In genomic region chr18:60191926-60192325, GRCh38 we compare ENCODE assay signal across 28 cellular contexts.
"Had no signal": no experiment of that assay in that cellular context is flagged by ENCODE, and none has a peak within 500 bp of the region (broad histone marks: within the 10 kb centered on the region; RNA-seq: fewer than 3 reads in every experiment).

No MANE protein-coding gene starts in this region.

- H3K27me3 ChIP-seq: breast epithelium, esophagus squamous epithelium, gastrocnemius medialis, ovary had no signal

- H3K9me3 ChIP-seq: breast epithelium, esophagus squamous epithelium, gastrocnemius medialis, ovary, thoracic aorta had no signal

- DNase-seq: activated CD4-positive, alpha-beta T cell treated with anti-CD3 and anti-CD28 coated beads, Interleukin-2, amount 10 ng/mL, durations not matched to agents 24 days and 14 days; activated CD8-positive, alpha-beta T cell treated with anti-CD3 and anti-CD28 coated beads for 36 hours; activated T-cell treated with anti-CD3 and anti-CD28 coated beads, Interleukin-2, amount 50 U/mL, for 48 hours; effector CD4-positive, alpha-beta T cell; esophagus squamous epithelium; gastrocnemius medialis; hippocampal formation; immature natural killer cell; kidney; left colon; naive B cell; nephron progenitor cell; ovary; stimulated activated CD4-positive, alpha-beta T cell treated with anti-CD3 and anti-CD28 coated beads, Interleukin-12 subunit alpha, Interleukin-12 subunit beta, amount 100 ng/mL, for 4 hours; stimulated activated CD4-positive, alpha-beta T cell treated with anti-CD3 and anti-CD28 coated beads, Interleukin-4, amount 100 ng/mL, for 1 hour; stimulated activated naive CD8-positive, alpha-beta T cell treated with anti-CD3 and anti-CD28 coated beads, Interleukin-15, Interleukin-2, amounts not matched to agents 100 U/mL and 50 U/mL, for 24 hours; trophoblast cell had no signal

- H3K27ac ChIP-seq: breast epithelium, esophagus squamous epithelium, gastrocnemius medialis, ovary, skin epidermis, thoracic aorta had no signal

- H3K4me3 ChIP-seq: breast epithelium, esophagus squamous epithelium, gastrocnemius medialis, ovary, skin epidermis, thoracic aorta had no signal

- H3K36me3 ChIP-seq: breast epithelium, esophagus squamous epithelium, gastrocnemius medialis, ovary, thoracic aorta had no signal

- H3K4me1 ChIP-seq: breast epithelium, esophagus squamous epithelium, gastrocnemius medialis had no signal

- ATAC-seq: activated CD8-positive, alpha-beta T cell treated with anti-CD3 and anti-CD28 coated beads for 36 hours; left colon; sciatic nerve; stimulated activated naive CD8-positive, alpha-beta T cell treated with anti-CD3 and anti-CD28 coated beads, Interleukin-15, Interleukin-2, amounts not matched to agents 100 U/mL and 50 U/mL, for 24 hours had no signal

- H3K4me3 Mint-ChIP-seq: activated CD4-positive, alpha-beta T cell treated with anti-CD3 and anti-CD28 coated beads, Interleukin-2, amount 10 ng/mL, durations not matched to agents 24 days and 14 days; activated CD8-positive, alpha-beta T cell treated with anti-CD3 and anti-CD28 coated beads for 36 hours; activated naive CD4-positive, alpha-beta T cell treated with anti-CD3 and anti-CD28 coated beads, Interleukin-2, amount 50 U/mL, for 24 hours; central memory CD8-positive, alpha-beta T cell; dendritic cell treated with granulocyte-macrophage colony-stimulating factor and Interleukin-4, amounts not matched to agents 40 ng/mL and 50 ng/mL, for 4 days; immature natural killer cell; mesothelial cell of epicardium; naive B cell; nephron progenitor cell had no signal

- H3K9me3 Mint-ChIP-seq: activated CD4-positive, alpha-beta T cell treated with anti-CD3 and anti-CD28 coated beads, Interleukin-2, amount 10 ng/mL, durations not matched to agents 24 days and 14 days; activated CD8-positive, alpha-beta T cell treated with anti-CD3 and anti-CD28 coated beads for 36 hours; activated naive CD4-positive, alpha-beta T cell treated with anti-CD3 and anti-CD28 coated beads, Interleukin-2, amount 50 U/mL, for 24 hours; activated T-helper 2 cell treated with anti-CD3 and anti-CD28 coated beads, Interferon-gamma antibody, Interleukin-2, Interleukin-4, amounts not matched to agents 10 μg/mL and 5 μg/mL and 100 μg/mL, durations not matched to agents 14 hours and 24 hours and 36 hours; dendritic cell treated with granulocyte-macrophage colony-stimulating factor and Interleukin-4, amounts not matched to agents 40 ng/mL and 50 ng/mL, for 4 days; mesothelial cell of epicardium; nephron progenitor cell had no signal

- H3K36me3 Mint-ChIP-seq: activated naive CD4-positive, alpha-beta T cell treated with anti-CD3 and anti-CD28 coated beads, Interleukin-2, amount 50 U/mL, for 24 hours; immature natural killer cell; mesothelial cell of epicardium; naive B cell had no signal

- FAIRE-seq: kidney, urothelium cell line had no signal

- H3K27ac Mint-ChIP-seq: activated CD4-positive, alpha-beta T cell treated with anti-CD3 and anti-CD28 coated beads, Interleukin-2, amount 10 ng/mL, durations not matched to agents 24 days and 14 days; activated CD8-positive, alpha-beta T cell treated with anti-CD3 and anti-CD28 coated beads for 36 hours; activated naive CD4-positive, alpha-beta T cell treated with anti-CD3 and anti-CD28 coated beads, Interleukin-2, amount 50 U/mL, for 24 hours; activated T-helper 2 cell treated with anti-CD3 and anti-CD28 coated beads, Interferon-gamma antibody, Interleukin-2, Interleukin-4, amounts not matched to agents 10 μg/mL and 5 μg/mL and 100 μg/mL, durations not matched to agents 14 hours and 24 hours and 36 hours; dendritic cell treated with granulocyte-macrophage colony-stimulating factor and Interleukin-4, amounts not matched to agents 40 ng/mL and 50 ng/mL, for 4 days; immature natural killer cell; mesothelial cell of epicardium; naive B cell; nephron progenitor cell; progenitor cell of endocrine pancreas had no signal

- H3K27me3 Mint-ChIP-seq: activated CD4-positive, alpha-beta T cell treated with anti-CD3 and anti-CD28 coated beads, Interleukin-2, amount 10 ng/mL, durations not matched to agents 24 days and 14 days; activated CD8-positive, alpha-beta T cell treated with anti-CD3 and anti-CD28 coated beads for 36 hours; activated naive CD4-positive, alpha-beta T cell treated with anti-CD3 and anti-CD28 coated beads, Interleukin-2, amount 50 U/mL, for 24 hours; central memory CD8-positive, alpha-beta T cell; dendritic cell treated with granulocyte-macrophage colony-stimulating factor and Interleukin-4, amounts not matched to agents 40 ng/mL and 50 ng/mL, for 4 days had no signal

- H3K4me1 Mint-ChIP-seq: activated CD4-positive, alpha-beta T cell treated with anti-CD3 and anti-CD28 coated beads, Interleukin-2, amount 10 ng/mL, durations not matched to agents 24 days and 14 days; activated naive CD4-positive, alpha-beta T cell treated with anti-CD3 and anti-CD28 coated beads, Interleukin-2, amount 50 U/mL, for 24 hours; central memory CD8-positive, alpha-beta T cell; immature natural killer cell; mesothelial cell of epicardium; naive B cell; nephron progenitor cell had no signal
